ENCODE assay signal across 1 cellular context in the genomic region with DNA sequence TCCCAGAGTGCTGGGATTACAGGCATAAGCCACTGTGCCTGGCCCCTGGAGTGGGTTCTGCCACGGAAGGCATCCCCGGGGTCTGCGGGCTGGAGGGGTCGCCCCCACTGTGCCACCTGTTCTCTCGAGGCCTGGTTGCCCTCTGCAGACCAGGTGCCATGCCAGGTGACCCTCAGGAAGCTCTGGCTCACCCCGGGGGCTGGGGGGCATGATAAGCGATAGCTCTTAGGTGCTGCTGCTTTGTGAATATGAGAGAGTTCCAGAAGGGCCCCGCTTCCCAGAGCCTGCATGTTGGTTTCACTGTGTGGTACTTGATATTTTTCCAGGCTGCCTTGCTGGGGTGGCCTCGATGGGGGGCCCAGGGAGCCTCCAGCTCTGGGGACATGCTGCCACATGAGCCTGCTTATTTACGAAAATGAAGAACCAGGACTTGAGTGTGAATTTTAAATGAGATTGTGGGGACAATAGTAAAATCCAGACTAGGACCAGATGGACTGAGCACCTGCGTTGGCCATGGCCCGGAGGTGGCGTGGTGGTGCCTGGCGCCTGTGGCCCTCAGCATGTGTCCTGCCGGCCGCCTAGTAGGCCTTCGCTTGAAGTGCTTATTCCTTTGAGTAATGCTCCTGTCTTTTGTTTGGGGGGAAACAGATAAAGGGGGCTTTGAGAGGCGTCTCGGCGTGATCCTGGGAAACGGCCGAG.
TF ChIP-seq lines count a peak whose summit lies in the region.

No MANE protein-coding gene starts in this region.

TF ChIP-seq in HepG2, 621 proteins besides CTCF, POLR2A, EP300 and RAD21:
- TF ChIP-seq MXD3 (CRISPR knock-in tag; IDR thresholded peaks at IDR 0.05) (0 out of 2 replicates have a peak, but pooled peaks have one; percentile 5), ZNF331 (CRISPR knock-in tag; IDR thresholded peaks at IDR 0.05) (no peak)
TF ChIP-seq in HepG2: peak in this region for 1.
